8 cellular contexts compared by ENCODE assay signal in the genomic region with DNA sequence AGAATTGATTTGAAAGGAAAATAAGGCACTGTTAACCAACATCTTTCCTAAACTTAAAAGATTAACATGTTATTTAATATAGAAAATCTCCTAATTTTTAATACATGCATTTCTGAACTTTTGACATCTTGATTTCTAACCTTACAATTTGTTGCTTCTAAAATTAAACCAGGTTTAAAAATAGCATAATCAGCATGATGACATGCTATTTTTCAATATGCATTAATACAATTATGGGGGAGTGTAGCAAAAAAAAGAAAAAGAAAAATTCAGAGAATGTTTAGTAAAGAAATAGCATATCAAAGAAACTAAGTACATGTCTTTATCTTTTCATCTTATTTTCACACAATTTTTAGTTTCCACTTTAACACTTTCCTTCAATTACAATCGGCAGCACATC.
"Had no signal": no experiment of that assay in that cellular context is flagged by ENCODE, and none has a peak within 500 bp of the region (broad histone marks: within the 10 kb centered on the region; RNA-seq: fewer than 3 reads in every experiment).

No MANE protein-coding gene starts in this region.

- H3K27ac ChIP-seq: GM23248, KMS-11 had no signal

- H3K9ac ChIP-seq: GM23248, KMS-11 had no signal

- DNase-seq: GM23248, GOT3, H7, HCEC 1CT, IMR-90, KBM-7 had no signal

- FAIRE-seq: HTR-8/SVneo had no signal

- H3K4me2 ChIP-seq: KMS-11 had no signal

- H3K4me3 ChIP-seq: GM23248 had no signal

- H2AFZ ChIP-seq: GM23248 had no signal
